1 cellular context compared by ENCODE assay signal in the genomic region with DNA sequence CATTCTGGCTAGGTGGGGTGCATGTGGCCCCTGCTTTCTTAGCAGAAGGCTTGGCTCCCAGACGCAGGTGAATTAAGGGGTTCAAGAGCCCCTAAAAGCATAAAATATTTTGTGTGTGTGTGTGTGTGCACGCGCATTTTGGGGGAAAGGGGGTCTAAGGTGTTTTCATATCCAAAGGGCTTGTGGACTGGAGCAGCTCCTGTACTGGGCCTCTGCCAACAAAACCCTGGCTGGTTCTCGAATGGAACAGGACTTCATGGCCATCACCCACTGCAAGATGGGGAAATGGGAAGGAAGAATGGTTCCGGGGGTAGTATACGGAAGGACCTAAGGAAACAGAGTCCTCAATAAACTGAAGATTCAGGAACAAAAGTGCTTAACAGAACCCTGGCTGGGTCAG.
TF ChIP-seq lines count a peak whose summit lies in the region.

No MANE protein-coding gene starts in this region.

TF ChIP-seq in HepG2, 621 proteins besides CTCF, POLR2A, EP300 and RAD21:
- TF ChIP-seq ZNF841 (CRISPR knock-in tag; IDR thresholded peaks at IDR 0.05; ENCODE audit: borderline replicate concordance), result no peak
- TF ChIP-seq SAFB2 (CRISPR knock-in tag; IDR thresholded peaks at IDR 0.05; ENCODE audit: borderline replicate concordance, low read depth), result no peak
- TF ChIP-seq KDM5B (CRISPR knock-in tag; IDR thresholded peaks at IDR 0.05; ENCODE audit: borderline replicate concordance), result peak; percentile 1; the same call in 1 of the 2 replicates
